18 cellular contexts compared by ENCODE assay signal in genomic region chr9:85043248-85043647, GRCh38.
"Had no signal": no experiment of that assay in that cellular context is flagged by ENCODE, and none has a peak within 500 bp of the region (broad histone marks: within the 10 kb centered on the region; RNA-seq: fewer than 3 reads in every experiment).

No MANE protein-coding gene starts in this region.

- H3K27me3 ChIP-seq: sigmoid colon, upper lobe of right lung had no signal

- H3K9me3 Mint-ChIP-seq: activated naive CD4-positive, alpha-beta T cell treated with anti-CD3 and anti-CD28 coated beads for 36 hours; activated naive CD8-positive, alpha-beta T cell treated with anti-CD3 and anti-CD28 coated beads, Interleukin-2, amount 10 ng/mL, durations not matched to agents 7 days and 5 days; natural killer cell treated with Interleukin-12 subunit alpha and Interleukin-12 subunit beta and Interleukin-15 and Interleukin-18, amount 100 ng/mL, for 72 hours; stimulated activated naive B cell treated with anti-CD40 and anti-IgM and Interleukin-4, amounts not matched to agents 10 μg/mL and 1 μg/mL and 100 μg/mL, for 72 hours had no signal

- H3K4me1 ChIP-seq: foreskin keratinocyte, sigmoid colon, upper lobe of right lung had no signal

- H3K4me3 Mint-ChIP-seq: activated naive CD4-positive, alpha-beta T cell treated with anti-CD3 and anti-CD28 coated beads for 36 hours; activated naive CD8-positive, alpha-beta T cell treated with anti-CD3 and anti-CD28 coated beads, Interleukin-2, amount 10 ng/mL, durations not matched to agents 7 days and 5 days; natural killer cell treated with Interleukin-12 subunit alpha and Interleukin-12 subunit beta and Interleukin-15 and Interleukin-18, amount 100 ng/mL, for 72 hours; stimulated activated naive B cell treated with anti-CD40 and anti-IgM and Interleukin-4, amounts not matched to agents 10 μg/mL and 1 μg/mL and 100 μg/mL, for 72 hours had no signal

- H3K4me3 ChIP-seq: left ventricle myocardium inferior, sigmoid colon, smooth muscle cell, upper lobe of right lung had no signal

- H3K27ac ChIP-seq: foreskin keratinocyte, left ventricle myocardium inferior, sigmoid colon, upper lobe of right lung had no signal

- H3K36me3 Mint-ChIP-seq: activated naive CD8-positive, alpha-beta T cell treated with anti-CD3 and anti-CD28 coated beads, Interleukin-2, amount 10 ng/mL, durations not matched to agents 7 days and 5 days; natural killer cell treated with Interleukin-12 subunit alpha and Interleukin-12 subunit beta and Interleukin-15 and Interleukin-18, amount 100 ng/mL, for 72 hours; stimulated activated naive B cell treated with anti-CD40 and anti-IgM and Interleukin-4, amounts not matched to agents 10 μg/mL and 1 μg/mL and 100 μg/mL, for 72 hours had no signal

- H3K27me3 Mint-ChIP-seq: activated naive CD8-positive, alpha-beta T cell treated with anti-CD3 and anti-CD28 coated beads, Interleukin-2, amount 10 ng/mL, durations not matched to agents 7 days and 5 days; stimulated activated naive B cell treated with anti-CD40 and anti-IgM and Interleukin-4, amounts not matched to agents 10 μg/mL and 1 μg/mL and 100 μg/mL, for 72 hours had no signal

- H3K9me3 ChIP-seq: left ventricle myocardium inferior, sigmoid colon, upper lobe of right lung had no signal

- DNase-seq: activated CD4-positive, alpha-beta T cell treated with anti-CD3 and anti-CD28 coated beads, Interleukin-2, amount 50 U/mL, for 48 hours; activated effector memory CD4-positive, alpha-beta T cell treated with Interleukin-2 at 50 U/mL for 16 hours; activated naive CD4-positive, alpha-beta T cell treated with anti-CD3 and anti-CD28 coated beads for 36 hours; activated naive CD8-positive, alpha-beta T cell treated with anti-CD3 and anti-CD28 coated beads, Interleukin-2, amount 10 ng/mL, durations not matched to agents 7 days and 5 days; activated T-cell treated with anti-CD3 and anti-CD28 coated beads, Interleukin-2, amount 50 U/mL, for 48 hours; amniotic stem cell; effector CD4-positive, alpha-beta T cell; foreskin keratinocyte; left ventricle myocardium inferior; mammary epithelial cell; sigmoid colon; stimulated activated CD4-positive, alpha-beta T cell treated with anti-CD3 and anti-CD28 coated beads, Interleukin-15, amount 100 ng/mL, for 24 hours; stimulated activated CD8-positive, alpha-beta memory T cell treated with anti-CD3 and anti-CD28 coated beads, Interleukin-4, amount 100 ng/mL, for 48 hours; stimulated activated naive B cell treated with anti-CD40 and anti-IgM and Interleukin-4, amounts not matched to agents 10 μg/mL and 1 μg/mL and 100 μg/mL, for 72 hours; T-helper 1 cell; upper lobe of right lung had no signal

- ATAC-seq: foreskin keratinocyte; natural killer cell treated with Interleukin-12 subunit alpha and Interleukin-12 subunit beta and Interleukin-15 and Interleukin-18, amount 100 ng/mL, for 72 hours; stimulated activated naive B cell treated with anti-CD40 and anti-IgM and Interleukin-4, amounts not matched to agents 10 μg/mL and 1 μg/mL and 100 μg/mL, for 72 hours; upper lobe of right lung had no signal

- H3K27ac Mint-ChIP-seq: activated naive CD4-positive, alpha-beta T cell treated with anti-CD3 and anti-CD28 coated beads for 36 hours; activated naive CD8-positive, alpha-beta T cell treated with anti-CD3 and anti-CD28 coated beads, Interleukin-2, amount 10 ng/mL, durations not matched to agents 7 days and 5 days; natural killer cell treated with Interleukin-12 subunit alpha and Interleukin-12 subunit beta and Interleukin-15 and Interleukin-18, amount 100 ng/mL, for 72 hours; stimulated activated naive B cell treated with anti-CD40 and anti-IgM and Interleukin-4, amounts not matched to agents 10 μg/mL and 1 μg/mL and 100 μg/mL, for 72 hours had no signal

- H3K4me1 Mint-ChIP-seq: activated naive CD8-positive, alpha-beta T cell treated with anti-CD3 and anti-CD28 coated beads, Interleukin-2, amount 10 ng/mL, durations not matched to agents 7 days and 5 days; stimulated activated naive B cell treated with anti-CD40 and anti-IgM and Interleukin-4, amounts not matched to agents 10 μg/mL and 1 μg/mL and 100 μg/mL, for 72 hours had no signal

- H3K36me3 ChIP-seq: left ventricle myocardium inferior, sigmoid colon, upper lobe of right lung had no signal
